In the genomic region with DNA sequence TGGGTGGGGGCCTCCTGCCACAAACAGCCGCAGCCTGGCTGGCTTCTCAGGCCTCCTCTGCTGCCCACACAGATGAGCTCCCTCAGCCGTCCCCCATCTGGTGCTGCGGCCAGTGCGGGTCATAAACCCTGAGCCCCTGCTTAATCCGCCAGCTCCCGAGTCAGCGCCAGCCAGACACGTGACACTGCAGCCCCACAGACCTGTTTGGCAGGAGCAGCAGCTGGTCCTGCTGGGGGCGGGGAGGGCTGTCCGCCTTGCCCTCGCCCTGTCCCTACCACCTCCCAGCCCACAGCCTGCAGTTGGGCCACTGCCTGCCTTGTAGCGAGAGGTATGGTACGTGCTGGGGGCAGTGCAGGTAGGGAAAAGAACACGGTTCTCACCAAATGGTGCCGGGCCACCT, we compare ENCODE assay signal across 19 cellular contexts.
DNase-seq lines count a peak whose midpoint lies in the region; ATAC-seq and TF ChIP-seq lines count a peak whose summit lies in the region.
"Had no signal": no experiment of that assay in that cellular context is flagged by ENCODE, and none has a peak within 500 bp of the region (broad histone marks: within the 10 kb centered on the region; RNA-seq: fewer than 3 reads in every experiment).

No MANE protein-coding gene starts in this region.

- no peak overlapping the region for H3K23ac ChIP-seq in H9 (ENCODE audit: insufficient read length, low read depth, low read length)

- H3K36me3 ChIP-seq in adrenal gland (replicated peaks in 1 of 2) (no peaks in the 10 kb centered on the region), spleen (peaks cover 0 to 45% (median 5%) of the 10 kb centered on the region in 6 donors)
- H3K36me3 ChIP-seq: gastroesophageal sphincter had no signal

- CTCF ChIA-PET in activated naive CD4-positive, alpha-beta T cell treated with anti-CD3 and anti-CD28 coated beads, Interleukin-2, amount 10 ng/mL, durations not matched to agents 7 days and 5 days (lab: Charles Lee): interaction anchor here (1.2 to 4.6 kb wide), 3 partner anchors 7 to 14 kb away, joined by 4 to 31 read pairs (median 21); no protein-coding TSS in a partner anchor

- H3K27ac Mint-ChIP-seq in H9: no peak overlapping the region
- H3K27ac Mint-ChIP-seq in memory B cell: peak overlapping the region; percentile 56
- H3K27ac Mint-ChIP-seq in activated naive CD4-positive, alpha-beta T cell treated with anti-CD3 and anti-CD28 coated beads, Interleukin-2, amount 10 ng/mL, durations not matched to agents 7 days and 5 days: no peak overlapping the region
- H3K27ac Mint-ChIP-seq: activated CD8-positive, alpha-beta T cell treated with anti-CD3 and anti-CD28 coated beads, Interleukin-2, amount 10 ng/mL, durations not matched to agents 7 days and 5 days; activated T-helper 2 cell treated with anti-CD3 and anti-CD28 coated beads, Interferon-gamma antibody, Interleukin-2, Interleukin-4, amounts not matched to agents 10 μg/mL and 5 μg/mL and 100 μg/mL, durations not matched to agents 14 hours and 24 hours and 36 hours; stimulated activated naive CD8-positive, alpha-beta T cell treated with anti-CD3 and anti-CD28 coated beads, Interleukin-15, amount 100 ng/mL, for 72 hours had no signal

- H2BK15ac ChIP-seq in H9 (ENCODE audit: low read depth, low read length): no peak overlapping the region

- no peak overlapping the region for H3K4me2 ChIP-seq in H9 (ENCODE audit: insufficient read depth, insufficient read length, low read length)

- H3K4ac ChIP-seq in H9 (ENCODE audit: low read depth, low read length): no peak overlapping the region

- no peak overlapping the region for H3K18ac ChIP-seq in H9 (ENCODE audit: insufficient read length, low read depth, low read length)

- H2AK5ac ChIP-seq in H9 (ENCODE audit: insufficient read length, low read length): no peak overlapping the region

- no peak overlapping the region for H2BK12ac ChIP-seq in H9 (ENCODE audit: insufficient read length, low read depth, low read length)

- H3K4me1 Mint-ChIP-seq in H9: peaks cover 21 to 31% of the 10 kb centered on the region in 2 experiments
- H3K4me1 Mint-ChIP-seq in memory B cell: peaks cover 61% of the 10 kb centered on the region
- peaks cover 37% of the 10 kb centered on the region for H3K4me1 Mint-ChIP-seq in activated naive CD4-positive, alpha-beta T cell treated with anti-CD3 and anti-CD28 coated beads, Interleukin-2, amount 10 ng/mL, durations not matched to agents 7 days and 5 days

- H3K56ac ChIP-seq in H9 (ENCODE audit: insufficient read length, low read depth, low read length): no peak overlapping the region

- peaks cover 26% of the 10 kb centered on the region for H3K27me3 Mint-ChIP-seq in H9 (ENCODE audit: low read depth)
- H3K27me3 Mint-ChIP-seq in memory B cell: no peaks in the 10 kb centered on the region
- H3K27me3 Mint-ChIP-seq in activated naive CD4-positive, alpha-beta T cell treated with anti-CD3 and anti-CD28 coated beads, Interleukin-2, amount 10 ng/mL, durations not matched to agents 7 days and 5 days: no peaks in the 10 kb centered on the region
- H3K27me3 Mint-ChIP-seq: stimulated activated naive CD8-positive, alpha-beta T cell treated with anti-CD3 and anti-CD28 coated beads, Interleukin-15, amount 100 ng/mL, for 72 hours had no signal

- H3K4me1 ChIP-seq in H9 (ENCODE audit: insufficient read depth, low read length) (no peaks in the 10 kb centered on the region), adrenal gland (replicated peaks in 1 of 2) (peaks cover 28 to 58% of the 10 kb centered on the region in 2 donors), spleen (peaks cover 20 to 98% (median 81%) of the 10 kb centered on the region in 6 donors)

- H4K8ac ChIP-seq in H9 (replicated peaks; ENCODE audit: insufficient read length, low read depth, low read length): no peak overlapping the region

- H3K4me3 ChIP-seq in adrenal gland (no peak overlapping the region), spleen (no peak overlapping the region)
- H3K4me3 ChIP-seq: gastroesophageal sphincter had no signal

- ATAC-seq in memory B cell (ENCODE audit: low read depth) (no peak), GM18517 (IDR thresholded peaks at IDR 0.05; ENCODE audit: unreplicated experiment) (no peak)
- ATAC-seq: activated CD8-positive, alpha-beta T cell treated with anti-CD3 and anti-CD28 coated beads, Interleukin-2, amount 10 ng/mL, durations not matched to agents 7 days and 5 days; gastroesophageal sphincter; stimulated activated naive CD8-positive, alpha-beta T cell treated with anti-CD3 and anti-CD28 coated beads, Interleukin-15, amount 100 ng/mL, for 72 hours had no signal

- no peak overlapping the region for H3K4me3 Mint-ChIP-seq in H9
- no peak overlapping the region for H3K4me3 Mint-ChIP-seq in memory B cell
- H3K4me3 Mint-ChIP-seq in activated naive CD4-positive, alpha-beta T cell treated with anti-CD3 and anti-CD28 coated beads, Interleukin-2, amount 10 ng/mL, durations not matched to agents 7 days and 5 days: no peak overlapping the region
- H3K4me3 Mint-ChIP-seq: activated CD8-positive, alpha-beta T cell treated with anti-CD3 and anti-CD28 coated beads, Interleukin-2, amount 10 ng/mL, durations not matched to agents 7 days and 5 days; immature natural killer cell; stimulated activated naive CD8-positive, alpha-beta T cell treated with anti-CD3 and anti-CD28 coated beads, Interleukin-15, amount 100 ng/mL, for 72 hours had no signal

- H2BK5ac ChIP-seq in H9 (ENCODE audit: insufficient read length, low read length): no peak overlapping the region

- no peak overlapping the region for H4K91ac ChIP-seq in H9 (ENCODE audit: insufficient read length, low read depth, low read length)

- no peak overlapping the region for H2AFZ ChIP-seq in H9 (ENCODE audit: low read length)

- no CpG with 5 or more reads among the region's 15 CpGs for WGBS in H9 (ENCODE audit: extremely low coverage, insufficient read length, low lambda C conversion rate)
- WGBS in adrenal gland, 4 donors: 62 to 72% (median 68%) methylated on average over 13 to 15 of the region's 15 CpGs
- WGBS in spleen, 5 donors: 86 to 95% (median 91%) methylated on average over 13 to 15 of the region's 15 CpGs

- peak overlapping the region; percentile 50; the same call in 1 of the 2 replicates for H3K14ac ChIP-seq in H9 (ENCODE audit: insufficient read depth, low read length)

- H3K9ac ChIP-seq in H9 (ENCODE audit: extremely low read depth, insufficient read length, low read length): no peak overlapping the region

- H2BK120ac ChIP-seq in H9 (ENCODE audit: low read depth, low read length, poor library complexity, severe bottlenecking): no peak overlapping the region

- H3K27me3 ChIP-seq in H9 (ENCODE audit: insufficient read depth, low read length) (no peaks in the 10 kb centered on the region; the same call in 1 of the 2 replicates), adrenal gland (no peaks in the 10 kb centered on the region), spleen (replicated peaks in 1 of 7) (no peaks in the 10 kb centered on the region)
- H3K27me3 ChIP-seq: gastroesophageal sphincter had no signal

- intact Hi-C loops in adrenal gland (cut with DNase I) (loop anchor here in 1 of 2 donors (10.0 kb wide), 1 partner anchor 52 kb away; no protein-coding TSS in a partner anchor), spleen (cut with DNase I; ENCODE audit: low total_unique reads) (loop anchor here (10.0 kb wide), 1 partner anchor 82 kb away; no protein-coding TSS in a partner anchor)

- TF ChIP-seq POLR2A in adrenal gland (IDR thresholded peaks at IDR 0.05) (no peak), spleen (IDR thresholded peaks at IDR 0.05) (no peak)

- H3K23me2 ChIP-seq in H9 (ENCODE audit: insufficient read length, low read depth, low read length, poor library complexity, severe bottlenecking): no peaks in the 10 kb centered on the region

- TF ChIP-seq CTCF in H9 (conservative IDR thresholded peaks at IDR 0.05) (no peak), adrenal gland (IDR thresholded peaks at IDR 0.05) (no peak), spleen (IDR thresholded peaks at IDR 0.05 in 8 of 11, conservative IDR thresholded peaks at IDR 0.05 in 3 of 11) (no peak)

- H3K79me2 ChIP-seq in H9 (ENCODE audit: insufficient read depth, low read length): no peaks in the 10 kb centered on the region

- peaks cover 6 to 8% of the 10 kb centered on the region in 2 experiments; a peak in 3 of 5 replicates for H3K9me3 Mint-ChIP-seq in H9
- H3K9me3 Mint-ChIP-seq in memory B cell: no peaks in the 10 kb centered on the region
- H3K9me3 Mint-ChIP-seq in activated naive CD4-positive, alpha-beta T cell treated with anti-CD3 and anti-CD28 coated beads, Interleukin-2, amount 10 ng/mL, durations not matched to agents 7 days and 5 days: no peaks in the 10 kb centered on the region
- H3K9me3 Mint-ChIP-seq: activated T-helper 2 cell treated with anti-CD3 and anti-CD28 coated beads, Interferon-gamma antibody, Interleukin-2, Interleukin-4, amounts not matched to agents 10 μg/mL and 5 μg/mL and 100 μg/mL, durations not matched to agents 14 hours and 24 hours and 36 hours; immature natural killer cell; stimulated activated naive CD8-positive, alpha-beta T cell treated with anti-CD3 and anti-CD28 coated beads, Interleukin-15, amount 100 ng/mL, for 72 hours had no signal

- H4K5ac ChIP-seq in H9 (ENCODE audit: insufficient read length, low read depth, low read length): peak overlapping the region; percentile 34

- DNase-seq in H9 (no peak), adrenal gland (peak in 3 of 7 donors; percentile 36 to 48 (median 47)), memory B cell (ENCODE audit: low spot score in 2 of 2) (no peak), spleen (peak; percentile 66), NCI-H1694 treated with DMSO at 0.1 percent for 48 hours (lab: John Stamatoyannopoulos, UW) (no peak), NCI-H1417 treated with DMSO at 0.1 percent for 48 hours (lab: John Stamatoyannopoulos, UW) (no peak)
- DNase-seq in activated naive CD4-positive, alpha-beta T cell treated with anti-CD3 and anti-CD28 coated beads, Interleukin-2, amount 10 ng/mL, durations not matched to agents 7 days and 5 days: no peak
- DNase-seq: activated CD8-positive, alpha-beta T cell treated with anti-CD3 and anti-CD28 coated beads, Interleukin-2, amount 10 ng/mL, durations not matched to agents 7 days and 5 days; anterior cingulate cortex; DMS53; immature natural killer cell; NCI-H446 treated with DMSO at 0.1 percent for 48 hours; nucleus accumbens; OCI-M1; small intestine; stimulated activated naive CD8-positive, alpha-beta T cell treated with anti-CD3 and anti-CD28 coated beads, Interleukin-15, amount 100 ng/mL, for 72 hours had no signal

- no peaks in the 10 kb centered on the region for H4K20me1 ChIP-seq in H9 (ENCODE audit: control insufficient read depth, insufficient read depth, insufficient read length)

- H3K36me3 Mint-ChIP-seq in H9 (ENCODE audit: insufficient read depth in 1 of 3, low read depth in 3 of 3) (peaks cover 4 to 8% (median 4%) of the 10 kb centered on the region in 3 experiments; a peak in 6 of 7 replicates), memory B cell (peaks cover 13% of the 10 kb centered on the region)
- H3K36me3 Mint-ChIP-seq in activated naive CD4-positive, alpha-beta T cell treated with anti-CD3 and anti-CD28 coated beads, Interleukin-2, amount 10 ng/mL, durations not matched to agents 7 days and 5 days: peaks cover 8% of the 10 kb centered on the region
- H3K36me3 Mint-ChIP-seq: immature natural killer cell had no signal

- no peak overlapping the region for H2BK20ac ChIP-seq in H9 (ENCODE audit: low read depth, low read length, poor library complexity, severe bottlenecking)

- no peaks in the 10 kb centered on the region for H3K79me1 ChIP-seq in H9 (ENCODE audit: insufficient read depth, low read depth, low read length, poor library complexity, severe bottlenecking)

- H3T11ph ChIP-seq in H9 (ENCODE audit: low read length): no peak overlapping the region

- H3K27ac ChIP-seq in H9 (ENCODE audit: insufficient read length, low read depth, low read length): no peak overlapping the region
- H3K27ac ChIP-seq in adrenal gland: peak overlapping the region; percentile 27 to 78 (median 65)
- H3K27ac ChIP-seq in spleen: no peak overlapping the region
- H3K27ac ChIP-seq: gastroesophageal sphincter had no signal

- H3K9me3 ChIP-seq in H9 (ENCODE audit: control insufficient read depth, low read depth, low read length): no peaks in the 10 kb centered on the region
- H3K9me3 ChIP-seq in adrenal gland (replicated peaks in 1 of 3): no peaks in the 10 kb centered on the region
- H3K9me3 ChIP-seq in spleen: no peaks in the 10 kb centered on the region
- H3K9me3 ChIP-seq: gastroesophageal sphincter had no signal

Comparison
In these comparisons a context has a peak if more than half of its experiments do, and no peak if none do; other contexts are left out.
1. H3K27ac ChIP-seq: peak in adrenal gland (5 of 5); none in H9 (single experiment) and spleen (0 of 8).